ENCODE assay signal across 2 cellular contexts in the genomic region with DNA sequence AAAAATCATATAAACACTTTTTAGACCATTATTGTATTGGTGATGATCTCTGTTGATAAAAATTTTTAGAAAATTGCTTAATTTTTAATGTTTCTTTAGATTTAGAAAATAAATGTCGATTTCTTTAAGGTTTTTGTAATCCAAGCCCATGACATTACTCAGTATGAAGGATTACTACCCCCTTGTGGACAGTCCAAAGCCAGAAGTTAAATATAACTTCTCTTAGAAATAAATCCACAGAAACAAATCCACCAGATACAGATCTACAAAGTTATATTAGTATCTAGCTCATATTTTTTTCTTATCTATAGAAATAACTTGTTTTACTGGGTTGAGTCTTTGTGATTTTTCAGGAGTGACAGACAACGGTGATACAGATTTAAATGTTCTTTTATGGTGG.
TF ChIP-seq lines count a peak whose summit lies in the region.

No MANE protein-coding gene starts in this region.

TF ChIP-seq in IMR-90, 13 proteins besides CTCF, POLR2A, EP300 and RAD21:
- no peak for TF ChIP-seq CHD1 (IDR thresholded peaks at IDR 0.05; ENCODE audit: low read depth, low read length)
- peak; percentile 46; the same call in 1 of the 2 replicates for TF ChIP-seq SMC3 (IDR thresholded peaks at IDR 0.05; ENCODE audit: low read depth, low read length)

TF ChIP-seq in K562, 482 proteins besides CTCF, POLR2A, EP300 and RAD21:
- TF ChIP-seq TCF7 (IDR thresholded peaks at IDR 0.05; ENCODE audit: borderline replicate concordance) (no peak), HMG20A (CRISPR knock-in tag; conservative IDR thresholded peaks at IDR 0.05) (no peak), PHB (CRISPR knock-in tag; IDR thresholded peaks at IDR 0.05) (no peak), MBD1 (CRISPR knock-in tag; IDR thresholded peaks at IDR 0.05) (no peak), MEIS2 (IDR thresholded peaks at IDR 0.05; ENCODE audit: partially characterized antibody) (no peak), ZNF449 (CRISPR knock-in tag; IDR thresholded peaks at IDR 0.05) (no peak), SMARCC2 (IDR thresholded peaks at IDR 0.05; ENCODE audit: low read depth) (no peak), ZNF316 (IDR thresholded peaks at IDR 0.05) (no peak), FOXM1 (IDR thresholded peaks at IDR 0.05; ENCODE audit: low read depth) (no peak), FOXM1 (CRISPR knock-in tag; IDR thresholded peaks at IDR 0.05; ENCODE audit: low read depth) (no peak), ZNF24 (IDR thresholded peaks at IDR 0.05) (no peak), SMAD1 (IDR thresholded peaks at IDR 0.05; ENCODE audit: low read depth, low read length, partially characterized antibody) (no peak), MYBL2 (IDR thresholded peaks at IDR 0.05; ENCODE audit: low read depth) (no peak), MYBL2 (CRISPR knock-in tag; IDR thresholded peaks at IDR 0.05; ENCODE audit: borderline replicate concordance) (no peak), TAF9B (IDR thresholded peaks at IDR 0.05; ENCODE audit: partially characterized antibody) (no peak), ZNF23 (CRISPR knock-in tag; IDR thresholded peaks at IDR 0.05) (no peak)
- TF ChIP-seq, protein P1, sequence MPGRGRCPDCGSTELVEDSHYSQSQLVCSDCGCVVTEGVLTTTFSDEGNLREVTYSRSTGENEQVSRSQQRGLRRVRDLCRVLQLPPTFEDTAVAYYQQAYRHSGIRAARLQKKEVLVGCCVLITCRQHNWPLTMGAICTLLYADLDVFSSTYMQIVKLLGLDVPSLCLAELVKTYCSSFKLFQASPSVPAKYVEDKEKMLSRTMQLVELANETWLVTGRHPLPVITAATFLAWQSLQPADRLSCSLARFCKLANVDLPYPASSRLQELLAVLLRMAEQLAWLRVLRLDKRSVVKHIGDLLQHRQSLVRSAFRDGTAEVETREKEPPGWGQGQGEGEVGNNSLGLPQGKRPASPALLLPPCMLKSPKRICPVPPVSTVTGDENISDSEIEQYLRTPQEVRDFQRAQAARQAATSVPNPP (IDR thresholded peaks at IDR 0.05; ENCODE audit: borderline replicate concordance, insufficient read depth, insufficient read length), result no peak
